Comparison of ENCODE assay signal across 8 cellular contexts in genomic region chr15:84748274-84749110, GRCh38. TPM values are rescaled to one million over a fixed set of nuclear protein-coding genes. Genes with fewer than 3 reads are reported as not detected.
DNase-seq lines count a peak whose midpoint lies in the region; ATAC-seq lines count a peak whose summit lies in the region.

Gene ZNF592 (plus strand): TSS chr15:84748592. CDS start chr15:84782676, 34,084 bp downstream.

- H3K36me3 Mint-ChIP-seq in activated T-helper 17 cell treated with anti-CD3 and anti-CD28 coated beads, Interleukin-2, amount 50 U/mL, for 72 hours (ENCODE audit: low read depth), result peaks cover 41% of the 10 kb centered on the region
- H3K36me3 Mint-ChIP-seq in natural killer cell treated with Interleukin-12 subunit alpha and Interleukin-12 subunit beta and Interleukin-15 and Interleukin-18, amount 100 ng/mL, for 72 hours, result peaks cover 6% of the 10 kb centered on the region

- H3K27ac Mint-ChIP-seq in activated T-helper 17 cell treated with anti-CD3 and anti-CD28 coated beads, Interleukin-2, amount 50 U/mL, for 72 hours, result peak within 1 kb of the TSS; percentile 99
- peak within 1 kb of the TSS; percentile 93 for H3K27ac Mint-ChIP-seq in natural killer cell treated with Interleukin-12 subunit alpha and Interleukin-12 subunit beta and Interleukin-15 and Interleukin-18, amount 100 ng/mL, for 72 hours
- peak within 1 kb of the TSS; percentile 97 to 99 for H3K27ac Mint-ChIP-seq in stimulated activated naive CD8-positive, alpha-beta T cell treated with anti-CD3 and anti-CD28 coated beads, Interleukin-15, amount 100 ng/mL, for 72 hours

- H3K27me3 Mint-ChIP-seq in activated T-helper 17 cell treated with anti-CD3 and anti-CD28 coated beads, Interleukin-2, amount 50 U/mL, for 72 hours, result no peaks in the 10 kb centered on the region
- no peaks in the 10 kb centered on the region for H3K27me3 Mint-ChIP-seq in natural killer cell treated with Interleukin-12 subunit alpha and Interleukin-12 subunit beta and Interleukin-15 and Interleukin-18, amount 100 ng/mL, for 72 hours
- no peaks in the 10 kb centered on the region for H3K27me3 Mint-ChIP-seq in stimulated activated naive CD8-positive, alpha-beta T cell treated with anti-CD3 and anti-CD28 coated beads, Interleukin-15, amount 100 ng/mL, for 72 hours

- peak; percentile 56 for ATAC-seq in GM19372 (IDR thresholded peaks at IDR 0.05; ENCODE audit: low read depth, unreplicated experiment)
- ATAC-seq in HG03520 (IDR thresholded peaks at IDR 0.05; ENCODE audit: unreplicated experiment), result peak; percentile 37
- peak; percentile 64 for ATAC-seq in activated T-helper 17 cell treated with anti-CD3 and anti-CD28 coated beads, Interleukin-2, amount 50 U/mL, for 72 hours (replicated peaks)
- peak; percentile 82 to 85 for ATAC-seq in natural killer cell treated with Interleukin-12 subunit alpha and Interleukin-12 subunit beta and Interleukin-15 and Interleukin-18, amount 100 ng/mL, for 72 hours
- ATAC-seq in stimulated activated naive CD8-positive, alpha-beta T cell treated with anti-CD3 and anti-CD28 coated beads, Interleukin-15, amount 100 ng/mL, for 72 hours, result peak; percentile 72

- peaks cover 42% of the 10 kb centered on the region for H3K4me1 Mint-ChIP-seq in activated T-helper 17 cell treated with anti-CD3 and anti-CD28 coated beads, Interleukin-2, amount 50 U/mL, for 72 hours
- H3K4me1 Mint-ChIP-seq in natural killer cell treated with Interleukin-12 subunit alpha and Interleukin-12 subunit beta and Interleukin-15 and Interleukin-18, amount 100 ng/mL, for 72 hours (ENCODE audit: low read depth in 2 of 2), result peaks cover 43 to 55% of the 10 kb centered on the region in 2 donors
- H3K4me1 Mint-ChIP-seq in stimulated activated naive CD8-positive, alpha-beta T cell treated with anti-CD3 and anti-CD28 coated beads, Interleukin-15, amount 100 ng/mL, for 72 hours, result peaks cover 67% of the 10 kb centered on the region

- DNase-seq in CD1c-positive myeloid dendritic cell (ENCODE audit: extremely low spot score) (peak; percentile 86), RPMI8226 (peak; percentile 88), fibroblast of peridontal ligament (ENCODE audit: extremely low read depth) (peak; percentile 66)
- DNase-seq in natural killer cell treated with Interleukin-12 subunit alpha and Interleukin-12 subunit beta and Interleukin-15 and Interleukin-18, amount 100 ng/mL, for 72 hours (ENCODE audit: low spot score), result peak; percentile 87
- peak; percentile 80 to 83 for DNase-seq in stimulated activated naive CD8-positive, alpha-beta T cell treated with anti-CD3 and anti-CD28 coated beads, Interleukin-15, amount 100 ng/mL, for 72 hours

- H3K9me3 Mint-ChIP-seq in activated T-helper 17 cell treated with anti-CD3 and anti-CD28 coated beads, Interleukin-2, amount 50 U/mL, for 72 hours, result no peaks in the 10 kb centered on the region
- no peaks in the 10 kb centered on the region for H3K9me3 Mint-ChIP-seq in natural killer cell treated with Interleukin-12 subunit alpha and Interleukin-12 subunit beta and Interleukin-15 and Interleukin-18, amount 100 ng/mL, for 72 hours
- H3K9me3 Mint-ChIP-seq in stimulated activated naive CD8-positive, alpha-beta T cell treated with anti-CD3 and anti-CD28 coated beads, Interleukin-15, amount 100 ng/mL, for 72 hours, result peaks cover 0 to 4% of the 10 kb centered on the region in 2 donors

- peak within 1 kb of the TSS; percentile 99 for H3K4me3 Mint-ChIP-seq in activated T-helper 17 cell treated with anti-CD3 and anti-CD28 coated beads, Interleukin-2, amount 50 U/mL, for 72 hours
- peak within 1 kb of the TSS; percentile 96 for H3K4me3 Mint-ChIP-seq in natural killer cell treated with Interleukin-12 subunit alpha and Interleukin-12 subunit beta and Interleukin-15 and Interleukin-18, amount 100 ng/mL, for 72 hours
- peak within 1 kb of the TSS; percentile 96 to 98 for H3K4me3 Mint-ChIP-seq in stimulated activated naive CD8-positive, alpha-beta T cell treated with anti-CD3 and anti-CD28 coated beads, Interleukin-15, amount 100 ng/mL, for 72 hours

RNA-seq across cellular contexts. Expression of gene ZNF592, which starts in this region (rescaled TPM):
- 10 to 100 TPM; 23.8 to 36.8 TPM for total RNA-seq in activated T-helper 17 cell treated with anti-CD3 and anti-CD28 coated beads, Interleukin-2, amount 50 U/mL, for 72 hours
- total RNA-seq in natural killer cell treated with Interleukin-12 subunit alpha and Interleukin-12 subunit beta and Interleukin-15 and Interleukin-18, amount 100 ng/mL, for 72 hours, result 10 to 100 TPM; 23.7 to 41.3 TPM

Comparison
In these comparisons a context has a peak if more than half of its experiments do, and no peak if none do; other contexts are left out.
1. Peak in every context shown above with its lines: DNase-seq and ATAC-seq.